ENCODE assay signal across 15 cellular contexts in genomic region chr6:151070666-151071065, GRCh38.
DNase-seq lines count a peak whose midpoint lies in the region; ATAC-seq, FAIRE-seq and TF ChIP-seq lines count a peak whose summit lies in the region.
"Had no signal": no experiment of that assay in that cellular context is flagged by ENCODE, and none has a peak within 500 bp of the region (broad histone marks: within the 10 kb centered on the region; RNA-seq: fewer than 3 reads in every experiment).

No MANE protein-coding gene starts in this region.

- no peak overlapping the region for H3K4me3 Mint-ChIP-seq in activated naive CD8-positive, alpha-beta T cell treated with anti-CD3 and anti-CD28 coated beads, Interleukin-2, amount 50 U/mL, for 24 hours
- H3K4me3 Mint-ChIP-seq: B cell had no signal

- H3K36me3 Mint-ChIP-seq in activated naive CD8-positive, alpha-beta T cell treated with anti-CD3 and anti-CD28 coated beads, Interleukin-2, amount 50 U/mL, for 24 hours (ENCODE audit: low read depth): peaks cover 65% of the 10 kb centered on the region

- intact Hi-C loops in heart left ventricle (cut with DNase I): loop anchor here in 1 of 10 donors (5.0 kb wide), 1 partner anchor 43 kb away; no protein-coding TSS in a partner anchor
- intact Hi-C loops in cardiac septum (cut with DNase I): no loop called here

- H3K9me3 ChIP-seq in heart left ventricle (peaks cover 0 to 12% (median 0%) of the 10 kb centered on the region in 12 donors), muscle layer of duodenum (ENCODE audit: control insufficient read depth in 1 of 2, low read length in 2 of 2) (no peaks in the 10 kb centered on the region)

- 57 to 71% (median 62%) methylated on average over 2 of the region's 2 CpGs for WGBS in heart left ventricle, 4 donors

- H3K4me3 ChIP-seq in heart left ventricle (peak overlapping the region in 7 of 12 donors; percentile 10 to 43 (median 24)), muscle layer of duodenum (ENCODE audit: low read depth in 1 of 2, low read length in 2 of 2) (peak overlapping the region; percentile 50 to 52)

- DNase-seq in heart left ventricle (no peak), cardiac septum (ENCODE audit: low spot score) (no peak), fibroblast of gingiva (ENCODE audit: low read depth) (peak; percentile 38), DMS153 treated with DMSO at 0.1 percent for 48 hours (lab: John Stamatoyannopoulos, UW; ENCODE audit: unreplicated experiment) (no peak), urothelium cell line (ENCODE audit: low spot score) (no peak)
- DNase-seq in activated naive CD8-positive, alpha-beta T cell treated with anti-CD3 and anti-CD28 coated beads, Interleukin-2, amount 50 U/mL, for 24 hours: no peak
- DNase-seq: activated CD4-positive, alpha-beta T cell treated with anti-CD3 and anti-CD28 coated beads for 4 hours; activated naive CD4-positive, alpha-beta T cell; effector memory CD4-positive, alpha-beta T cell; KG1; NCI-H446 had no signal

- peaks cover 3 to 37% (median 19%) of the 10 kb centered on the region in 12 donors for H3K4me1 ChIP-seq in heart left ventricle
- H3K4me1 ChIP-seq in muscle layer of duodenum (ENCODE audit: control insufficient read depth in 1 of 2, insufficient read depth in 2 of 2, low read length in 2 of 2): peaks cover 0 to 10% of the 10 kb centered on the region in 2 donors

- no peaks in the 10 kb centered on the region for H3K4me1 Mint-ChIP-seq in activated naive CD8-positive, alpha-beta T cell treated with anti-CD3 and anti-CD28 coated beads, Interleukin-2, amount 50 U/mL, for 24 hours

- ATAC-seq in heart left ventricle: no peak
- ATAC-seq in activated naive CD8-positive, alpha-beta T cell treated with anti-CD3 and anti-CD28 coated beads, Interleukin-2, amount 50 U/mL, for 24 hours: no peak
- ATAC-seq in GM21423 (IDR thresholded peaks at IDR 0.05; ENCODE audit: unreplicated experiment): no peak

- no peak for TF ChIP-seq CTCF in heart left ventricle (IDR thresholded peaks at IDR 0.05)

- FAIRE-seq in urothelium cell line (lab: Jason Lieb, UNC): no peak
- FAIRE-seq: H54 had no signal

- H3K27me3 Mint-ChIP-seq in activated naive CD8-positive, alpha-beta T cell treated with anti-CD3 and anti-CD28 coated beads, Interleukin-2, amount 50 U/mL, for 24 hours: no peaks in the 10 kb centered on the region
- H3K27me3 Mint-ChIP-seq: B cell had no signal

- H3K36me3 ChIP-seq in heart left ventricle: no peaks in the 10 kb centered on the region
- peaks cover 0 to 10% of the 10 kb centered on the region in 2 donors for H3K36me3 ChIP-seq in muscle layer of duodenum (ENCODE audit: control insufficient read depth in 1 of 2, insufficient read depth in 2 of 2, low read length in 2 of 2)

- TF ChIP-seq POLR2A in heart left ventricle (IDR thresholded peaks at IDR 0.05): no peak

- H3K27ac ChIP-seq in heart left ventricle (peak overlapping the region in 10 of 12 donors; percentile 4 to 69 (median 56)), muscle layer of duodenum (ENCODE audit: low read length) (peak overlapping the region; percentile 74)

- H3K27ac Mint-ChIP-seq in activated naive CD8-positive, alpha-beta T cell treated with anti-CD3 and anti-CD28 coated beads, Interleukin-2, amount 50 U/mL, for 24 hours: no peak overlapping the region
- H3K27ac Mint-ChIP-seq: B cell had no signal

- H3K27me3 ChIP-seq in heart left ventricle (no peaks in the 10 kb centered on the region), muscle layer of duodenum (ENCODE audit: low read depth, low read length) (no peaks in the 10 kb centered on the region)

- H3K9me3 Mint-ChIP-seq in activated naive CD8-positive, alpha-beta T cell treated with anti-CD3 and anti-CD28 coated beads, Interleukin-2, amount 50 U/mL, for 24 hours: peaks cover 26% of the 10 kb centered on the region
